In genomic region chr16:30139895-30140481, GRCh38 we compare ENCODE assay signal across 1 cellular context.
TF ChIP-seq lines count a peak whose summit lies in the region.

No MANE protein-coding gene starts in this region.

TF ChIP-seq in HepG2, 621 proteins besides CTCF, POLR2A, EP300 and RAD21 (continued from another document and continues in another):
- TF ChIP-seq ZNF569 (CRISPR knock-in tag; IDR thresholded peaks at IDR 0.05; ENCODE audit: borderline replicate concordance), result no peak
- TF ChIP-seq ZFP41 (CRISPR knock-in tag; IDR thresholded peaks at IDR 0.05; ENCODE audit: borderline replicate concordance), result no peak
- no peak for TF ChIP-seq DR1 (CRISPR knock-in tag; IDR thresholded peaks at IDR 0.05)
- TF ChIP-seq ZNF512 (CRISPR knock-in tag; IDR thresholded peaks at IDR 0.05), result no peak
- TF ChIP-seq RFX5 (IDR thresholded peaks at IDR 0.05; ENCODE audit: low read depth, low read length), result no peak
- no peak; the same call in 1 of the 2 replicates for TF ChIP-seq PLSCR1 (CRISPR knock-in tag; IDR thresholded peaks at IDR 0.05; ENCODE audit: borderline replicate concordance)
- TF ChIP-seq ATRX (CRISPR knock-in tag; IDR thresholded peaks at IDR 0.05; ENCODE audit: borderline replicate concordance), result no peak
- peak; percentile 93 for TF ChIP-seq KAT8 (CRISPR knock-in tag; IDR thresholded peaks at IDR 0.05)
- no peak for TF ChIP-seq KMT2A (CRISPR knock-in tag; IDR thresholded peaks at IDR 0.05)
- TF ChIP-seq PRPF4 (IDR thresholded peaks at IDR 0.05; ENCODE audit: low read depth, low read length, poor library complexity, severe bottlenecking), result no peak
- TF ChIP-seq HIC2 (CRISPR knock-in tag; IDR thresholded peaks at IDR 0.05; ENCODE audit: low read depth), result no peak
- TF ChIP-seq BORCS8-MEF2B (CRISPR knock-in tag; IDR thresholded peaks at IDR 0.05), result 0 out of 2 replicates have a peak, but pooled peaks have one; percentile 9
- TF ChIP-seq HMG20B (CRISPR knock-in tag; conservative IDR thresholded peaks at IDR 0.05), result peak; percentile 85; the same call in 1 of the 2 replicates
- peak; percentile 100 for TF ChIP-seq ZBTB20 (CRISPR knock-in tag; IDR thresholded peaks at IDR 0.05; ENCODE audit: borderline replicate concordance, low read depth)
- TF ChIP-seq ZNF441 (CRISPR knock-in tag; IDR thresholded peaks at IDR 0.05; ENCODE audit: borderline replicate concordance), result peak; percentile 74; the same call in 1 of the 2 replicates
- no peak for TF ChIP-seq PCBP1 (IDR thresholded peaks at IDR 0.05; ENCODE audit: borderline replicate concordance, low read depth, low read length)
- no peak for TF ChIP-seq ZNF550 (CRISPR knock-in tag; IDR thresholded peaks at IDR 0.05; ENCODE audit: borderline replicate concordance)
- TF ChIP-seq ZNF746 (CRISPR knock-in tag; IDR thresholded peaks at IDR 0.05), result peak; percentile 44; the same call in 1 of the 2 replicates
- TF ChIP-seq AFF4 (CRISPR knock-in tag; IDR thresholded peaks at IDR 0.05), result 0 out of 2 replicates have a peak, but pooled peaks have one; percentile 26
- no peak for TF ChIP-seq SRSF4 (IDR thresholded peaks at IDR 0.05; ENCODE audit: low read depth, low read length, poor library complexity, severe bottlenecking)
- TF ChIP-seq ZNF18 (CRISPR knock-in tag; IDR thresholded peaks at IDR 0.05; ENCODE audit: insufficient replicate concordance), result no peak
- no peak for TF ChIP-seq SMARCE1 (IDR thresholded peaks at IDR 0.05; ENCODE audit: borderline replicate concordance)
- peak; percentile 63; the same call in 1 of the 2 replicates for TF ChIP-seq ZNF556 (CRISPR knock-in tag; IDR thresholded peaks at IDR 0.05; ENCODE audit: borderline replicate concordance)
- no peak for TF ChIP-seq SNAPC5 (CRISPR knock-in tag; IDR thresholded peaks at IDR 0.05; ENCODE audit: borderline replicate concordance)
- TF ChIP-seq ZEB1 (IDR thresholded peaks at IDR 0.05; ENCODE audit: insufficient replicate concordance, low read depth), result peak; percentile 73
- TF ChIP-seq ZUFSP (CRISPR knock-in tag; IDR thresholded peaks at IDR 0.05; ENCODE audit: borderline replicate concordance), result no peak
- TF ChIP-seq THAP9 (CRISPR knock-in tag; IDR thresholded peaks at IDR 0.05; ENCODE audit: borderline replicate concordance), result no peak
- TF ChIP-seq ZNF720 (CRISPR knock-in tag; IDR thresholded peaks at IDR 0.05), result no peak
- TF ChIP-seq MBNL3 (CRISPR knock-in tag; conservative IDR thresholded peaks at IDR 0.05), result no peak
- TF ChIP-seq ZNF264 (CRISPR knock-in tag; IDR thresholded peaks at IDR 0.05), result no peak
- no peak for TF ChIP-seq ARNT (IDR thresholded peaks at IDR 0.05)
- peak; percentile 89; the same call in 1 of the 2 replicates for TF ChIP-seq SALL1 (CRISPR knock-in tag; IDR thresholded peaks at IDR 0.05)
- TF ChIP-seq PBX3 (CRISPR knock-in tag; IDR thresholded peaks at IDR 0.05; ENCODE audit: borderline replicate concordance), result no peak
- peak; percentile 86 for TF ChIP-seq SKI (IDR thresholded peaks at IDR 0.05; ENCODE audit: partially characterized antibody)
- no peak for TF ChIP-seq ZNF629 (CRISPR knock-in tag; conservative IDR thresholded peaks at IDR 0.05)
- no peak for TF ChIP-seq IRX3 (CRISPR knock-in tag; IDR thresholded peaks at IDR 0.05; ENCODE audit: borderline replicate concordance, low read depth)
- TF ChIP-seq EHMT2 (IDR thresholded peaks at IDR 0.05; ENCODE audit: borderline replicate concordance, low read depth, low read length), result no peak
- TF ChIP-seq ZXDC (CRISPR knock-in tag; IDR thresholded peaks at IDR 0.05), result 0 out of 2 replicates have a peak, but pooled peaks have one; percentile 54
- peak; percentile 100 for TF ChIP-seq ZNF33A (CRISPR knock-in tag; IDR thresholded peaks at IDR 0.05; ENCODE audit: borderline replicate concordance)
- TF ChIP-seq SAP130 (CRISPR knock-in tag; IDR thresholded peaks at IDR 0.05; ENCODE audit: low read depth), result peak; percentile 98
- TF ChIP-seq MTF2 (CRISPR knock-in tag; IDR thresholded peaks at IDR 0.05; ENCODE audit: borderline replicate concordance), result no peak
- no peak for TF ChIP-seq KLF13 (CRISPR knock-in tag; IDR thresholded peaks at IDR 0.05)
- no peak for TF ChIP-seq AGO1 (IDR thresholded peaks at IDR 0.05; ENCODE audit: low read depth, low read length, poor library complexity, severe bottlenecking)
- peak; percentile 77; the same call in 1 of the 2 replicates for TF ChIP-seq ZNF788 (CRISPR knock-in tag; IDR thresholded peaks at IDR 0.05; ENCODE audit: borderline replicate concordance)
- TF ChIP-seq ZNF143 (CRISPR knock-in tag; IDR thresholded peaks at IDR 0.05), result no peak
- TF ChIP-seq IRF2 (CRISPR knock-in tag; IDR thresholded peaks at IDR 0.05), result peak; percentile 94
- TF ChIP-seq FLYWCH1 (CRISPR knock-in tag; IDR thresholded peaks at IDR 0.05), result no peak
